In the genomic region with DNA sequence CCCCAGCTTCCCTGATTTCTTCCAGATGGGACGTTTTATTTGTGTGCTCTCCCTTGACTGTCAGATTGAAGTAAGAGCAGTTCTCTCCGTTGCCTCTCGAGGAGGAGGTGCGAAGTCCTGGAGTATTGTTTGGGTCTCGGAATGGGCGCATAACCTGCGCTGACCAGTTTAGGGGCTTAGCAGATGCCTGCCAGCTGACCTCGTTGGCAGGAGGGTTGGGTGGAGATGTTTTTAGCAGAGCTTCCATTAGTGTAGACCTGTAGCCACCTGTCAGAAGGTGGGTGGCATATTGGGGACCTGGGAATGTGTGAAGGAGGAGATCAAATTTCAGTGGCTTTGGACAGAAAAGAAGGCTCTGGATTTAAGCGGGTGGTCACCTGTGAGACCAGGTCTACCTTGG, we compare ENCODE assay signal across 25 cellular contexts. TPM values are rescaled to one million over a fixed set of nuclear protein-coding genes. Genes with fewer than 3 reads are reported as not detected.
DNase-seq lines count a peak whose midpoint lies in the region; ATAC-seq and TF ChIP-seq lines count a peak whose summit lies in the region.
"Had no signal": no experiment of that assay in that cellular context is flagged by ENCODE, and none has a peak within 500 bp of the region (broad histone marks: within the 10 kb centered on the region; RNA-seq: fewer than 3 reads in every experiment).

No MANE protein-coding gene starts in this region.

- H3K27me3 ChIP-seq in CD4-positive, alpha-beta T cell (ENCODE audit: control insufficient read depth, insufficient read depth, low read length), result peaks cover 8% of the 10 kb centered on the region
- H3K27me3 ChIP-seq: thyroid gland had no signal

- ATAC-seq in CD4-positive, alpha-beta T cell (ENCODE audit: poor library complexity), result no peak
- no peak for ATAC-seq in T-helper 17 cell
- ATAC-seq in GM18868 (IDR thresholded peaks at IDR 0.05; ENCODE audit: unreplicated experiment), result no peak
- ATAC-seq: activated T-cell treated with anti-CD3 and anti-CD28 coated beads, Interleukin-2, amount 50 U/mL, for 4 hours; natural killer cell; Panc1; stimulated activated naive B cell treated with anti-CD40 and anti-IgM and Interleukin-4, amounts not matched to agents 10 μg/mL and 1 μg/mL and 100 μg/mL, for 72 hours had no signal

- H3K36me3 Mint-ChIP-seq in CD4-positive, alpha-beta T cell (ENCODE audit: low read depth), result peaks cover 19% of the 10 kb centered on the region
- peaks cover 5% of the 10 kb centered on the region for H3K36me3 Mint-ChIP-seq in T-helper 17 cell (ENCODE audit: low read depth)
- H3K36me3 Mint-ChIP-seq: natural killer cell had no signal

- H3K27ac ChIP-seq in CD4-positive, alpha-beta T cell (ENCODE audit: low read depth, low read length), result no peak overlapping the region
- H3K27ac ChIP-seq in cingulate gyrus (ENCODE audit: low read depth, low read length), result peak overlapping the region; percentile 49
- H3K27ac ChIP-seq: parathyroid adenoma had no signal

- H3K27me3 Mint-ChIP-seq in CD4-positive, alpha-beta T cell, result peaks cover 10% of the 10 kb centered on the region
- H3K27me3 Mint-ChIP-seq in T-helper 17 cell, result peaks cover 6% of the 10 kb centered on the region

- CTCF ChIA-PET in CD4-positive, alpha-beta T cell (lab: Charles Lee), result no interaction called here

- POLR2A ChIA-PET in CD4-positive, alpha-beta T cell (lab: Charles Lee), result no interaction called here

- no peak for TF ChIP-seq CTCF in CD4-positive, alpha-beta T cell (IDR thresholded peaks at IDR 0.05)

- H3K9me3 Mint-ChIP-seq in CD4-positive, alpha-beta T cell, result no peaks in the 10 kb centered on the region
- H3K9me3 Mint-ChIP-seq: activated B cell treated with CpG ODN at 0.5 μM for 24 hours; activated naive CD4-positive, alpha-beta T cell treated with anti-CD3 and anti-CD28 coated beads for 36 hours; activated T-cell treated with anti-CD3 and anti-CD28 coated beads, Interleukin-2, amount 50 U/mL, for 4 hours; CD8-positive, alpha-beta memory T cell; H9; natural killer cell; stimulated activated naive B cell treated with anti-CD40 and anti-IgM and Interleukin-4, amounts not matched to agents 10 μg/mL and 1 μg/mL and 100 μg/mL, for 72 hours had no signal

- no peaks in the 10 kb centered on the region for H3K9me3 ChIP-seq in CD4-positive, alpha-beta T cell (ENCODE audit: control insufficient read depth, low read length)
- H3K9me3 ChIP-seq in T-helper 17 cell (ENCODE audit: control insufficient read depth, low read length, poor library complexity, severe bottlenecking), result no peaks in the 10 kb centered on the region
- H3K9me3 ChIP-seq: colonic mucosa, thyroid gland had no signal

- H3K4me3 Mint-ChIP-seq in CD4-positive, alpha-beta T cell, result peak overlapping the region; percentile 16
- H3K4me3 Mint-ChIP-seq in T-helper 17 cell, result peak overlapping the region; percentile 36
- H3K4me3 Mint-ChIP-seq: activated B cell treated with CpG ODN at 0.5 μM for 24 hours; activated naive CD4-positive, alpha-beta T cell treated with anti-CD3 and anti-CD28 coated beads for 36 hours; activated T-cell treated with anti-CD3 and anti-CD28 coated beads, Interleukin-2, amount 50 U/mL, for 4 hours; H9; natural killer cell; stimulated activated naive B cell treated with anti-CD40 and anti-IgM and Interleukin-4, amounts not matched to agents 10 μg/mL and 1 μg/mL and 100 μg/mL, for 72 hours had no signal

- H3K4me1 Mint-ChIP-seq in CD4-positive, alpha-beta T cell (ENCODE audit: low read depth), result peaks cover 7% of the 10 kb centered on the region
- H3K4me1 Mint-ChIP-seq in T-helper 17 cell, result peaks cover 6% of the 10 kb centered on the region

- DNase-seq in CD4-positive, alpha-beta T cell, result no peak
- DNase-seq in T-helper 17 cell (no peak), renal cortical epithelial cell (ENCODE audit: low read depth) (peak; percentile 21), UCSD-AML1 (lab: John Stamatoyannopoulos, UW; ENCODE audit: unreplicated experiment) (no peak), NCI-H1694 treated with DMSO at 0.1 percent for 48 hours (lab: John Stamatoyannopoulos, UW) (no peak), SKM-1 treated with dmso at 0.1 percent for 144 hours (lab: John Stamatoyannopoulos, UW; ENCODE audit: unreplicated experiment) (no peak)
- DNase-seq: activated B cell treated with CpG ODN at 0.5 μM for 24 hours; activated naive CD4-positive, alpha-beta T cell treated with anti-CD3 and anti-CD28 coated beads for 36 hours; activated T-cell treated with anti-CD3 and anti-CD28 coated beads, Interleukin-2, amount 50 U/mL, for 4 hours; CD8-positive, alpha-beta memory T cell; DMS153; IMR-90; natural killer cell; NCI-H1105 treated with DMSO at 0.1 percent for 48 hours; NCI-H2081; stimulated activated CD4-positive, alpha-beta T cell treated with anti-CD3 and anti-CD28 coated beads, Interleukin-2, amount 100 ng/mL, for 48 hours; stimulated activated naive B cell treated with anti-CD40 and anti-IgM and Interleukin-4, amounts not matched to agents 10 μg/mL and 1 μg/mL and 100 μg/mL, for 72 hours; T-helper 2 cell had no signal

- intact Hi-C loops in CD4-positive, alpha-beta T cell (cut with DNase I, micrococcal nuclease), result no loop called here

- H3K27ac Mint-ChIP-seq in CD4-positive, alpha-beta T cell, result no peak overlapping the region
- H3K27ac Mint-ChIP-seq in T-helper 17 cell, result peak overlapping the region; percentile 43
- H3K27ac Mint-ChIP-seq: activated B cell treated with CpG ODN at 0.5 μM for 24 hours; activated naive CD4-positive, alpha-beta T cell treated with anti-CD3 and anti-CD28 coated beads for 36 hours; natural killer cell; stimulated activated naive B cell treated with anti-CD40 and anti-IgM and Interleukin-4, amounts not matched to agents 10 μg/mL and 1 μg/mL and 100 μg/mL, for 72 hours had no signal

RNA-seq across cellular contexts. Expression of a gene that starts 3.6 kb away (rescaled TPM):
- total RNA-seq in CD4-positive, alpha-beta T cell, result 1 to 10 TPM; 1.8 to 2.0 TPM
- 1 to 10 TPM in 1 of 2 donors, under 1 TPM in 1; 0.97 to 1.4 TPM for total RNA-seq in T-helper 17 cell
- total RNA-seq in renal cortical epithelial cell, result 16.1 and 154 TPM in 2 replicates

RNA-seq across cellular contexts. Expression of a gene that starts 15.8 kb away (rescaled TPM):
- 10 to 100 TPM; 27.0 to 27.9 TPM for total RNA-seq in CD4-positive, alpha-beta T cell
- 10 to 100 TPM; 16.5 to 24.7 TPM for total RNA-seq in T-helper 17 cell
- total RNA-seq in renal cortical epithelial cell, result 10.6 and 22.5 TPM in 2 replicates
